Comparison of ENCODE assay signal across 8 cellular contexts in genomic region chr3:142027295-142027694, GRCh38.
DNase-seq lines count a peak whose midpoint lies in the region; ATAC-seq and TF ChIP-seq lines count a peak whose summit lies in the region.

No MANE protein-coding gene starts in this region.

- no peak overlapping the region for H3K27ac ChIP-seq in thymus (ENCODE audit: low read depth)
- H3K27ac ChIP-seq in neuronal stem cell (replicated peaks; ENCODE audit: low read length), result no peak overlapping the region

- H3K27me3 ChIP-seq in iPS-15b (ENCODE audit: control insufficient read depth, insufficient read depth, low read length), result no peaks in the 10 kb centered on the region
- no peaks in the 10 kb centered on the region for H3K27me3 ChIP-seq in thymus (ENCODE audit: control insufficient read depth, insufficient read depth)
- H3K27me3 ChIP-seq in neuronal stem cell (ENCODE audit: control insufficient read depth in 3 of 3, insufficient read depth in 3 of 3, low read depth in 1 of 3, low read length in 3 of 3), result no peaks in the 10 kb centered on the region

- no peak for TF ChIP-seq CTCF in WTC11 (IDR thresholded peaks at IDR 0.05)

- H3K9ac ChIP-seq in iPS-15b (ENCODE audit: low read depth, low read length), result no peak overlapping the region
- H3K9ac ChIP-seq in neuronal stem cell (ENCODE audit: low read depth, low read length, poor library complexity), result no peak overlapping the region

- no peaks in the 10 kb centered on the region for H3K36me3 Mint-ChIP-seq in activated T-cell treated with anti-CD3 and anti-CD28 coated beads, Interleukin-2, amount 50 U/mL, for 4 hours (ENCODE audit: insufficient read depth)
- H3K36me3 Mint-ChIP-seq in WTC11, result peaks cover 7% of the 10 kb centered on the region

- H3K36me3 ChIP-seq in iPS-15b (ENCODE audit: control insufficient read depth, insufficient read depth, low read length), result no peaks in the 10 kb centered on the region
- no peaks in the 10 kb centered on the region for H3K36me3 ChIP-seq in thymus (ENCODE audit: control insufficient read depth, insufficient read depth)
- peaks cover 0 to 20% of the 10 kb centered on the region in 2 donors for H3K36me3 ChIP-seq in neuronal stem cell (replicated peaks in 1 of 2; ENCODE audit: control insufficient read depth in 2 of 2, insufficient read depth in 2 of 2, low read length in 2 of 2)

- no peak overlapping the region for H2BK15ac ChIP-seq in neuronal stem cell (ENCODE audit: low read length)

- no peak overlapping the region for H2BK120ac ChIP-seq in neuronal stem cell (ENCODE audit: low read depth, low read length)

- H2BK5ac ChIP-seq in neuronal stem cell (ENCODE audit: low read length), result no peak overlapping the region

- peaks cover 20% of the 10 kb centered on the region for H3K4me1 Mint-ChIP-seq in activated T-cell treated with anti-CD3 and anti-CD28 coated beads, Interleukin-2, amount 50 U/mL, for 4 hours (ENCODE audit: low read depth)
- peaks cover 24% of the 10 kb centered on the region for H3K4me1 Mint-ChIP-seq in WTC11

- H4K8ac ChIP-seq in neuronal stem cell (ENCODE audit: low read depth, low read length), result no peak overlapping the region

- no peaks in the 10 kb centered on the region for H3K79me1 ChIP-seq in neuronal stem cell (ENCODE audit: low read depth, low read length)

- no peak overlapping the region for H3K4ac ChIP-seq in neuronal stem cell (ENCODE audit: low read length)

- H3K9me3 Mint-ChIP-seq in activated T-cell treated with anti-CD3 and anti-CD28 coated beads, Interleukin-2, amount 50 U/mL, for 4 hours, result no peaks in the 10 kb centered on the region
- 0 out of 2 replicates have a peak, but pooled peaks cover 3% of the 10 kb centered on the region for H3K9me3 Mint-ChIP-seq in WTC11

- H3K14ac ChIP-seq in neuronal stem cell (ENCODE audit: low read length), result no peak overlapping the region

- H3K4me3 Mint-ChIP-seq in activated T-cell treated with anti-CD3 and anti-CD28 coated beads, Interleukin-2, amount 50 U/mL, for 4 hours, result peak overlapping the region; percentile 70
- peak overlapping the region; percentile 91 for H3K4me3 Mint-ChIP-seq in WTC11

- H2AFZ ChIP-seq in neuronal stem cell (ENCODE audit: low read length), result no peak overlapping the region

- H3K4me3 ChIP-seq in iPS-15b (ENCODE audit: low read depth, low read length) (peak overlapping the region; percentile 59), thymus (ENCODE audit: low read length) (peak overlapping the region; percentile 82), neuronal stem cell (ENCODE audit: low read length in 2 of 2) (peak overlapping the region in 1 of 2 donors; percentile 55)

- no peak overlapping the region for H3K4me2 ChIP-seq in neuronal stem cell (ENCODE audit: insufficient read depth, low read length, poor library complexity, severe bottlenecking)

- no peak overlapping the region for H2AK5ac ChIP-seq in neuronal stem cell (ENCODE audit: low read depth, low read length)

- no peak for ATAC-seq in activated T-cell treated with anti-CD3 and anti-CD28 coated beads, Interleukin-2, amount 50 U/mL, for 4 hours
- peak; percentile 34; the same call in 1 of the 2 replicates for ATAC-seq in WTC11
- ATAC-seq in GM19467 (IDR thresholded peaks at IDR 0.05; ENCODE audit: unreplicated experiment), result no peak
- no peak for ATAC-seq in HG02870 (IDR thresholded peaks at IDR 0.05; ENCODE audit: unreplicated experiment)

- no peak overlapping the region for H4K91ac ChIP-seq in neuronal stem cell (ENCODE audit: low read depth, low read length, poor library complexity)

- WGBS in thymus, result under 1% methylated on average over 3 of the region's 3 CpGs
- WGBS in neuronal stem cell (ENCODE audit: extremely low coverage in 2 of 2, insufficient read length in 2 of 2, insufficient replicate concordance in 1 of 2), 2 donors, result no CpG with 5 or more reads among the region's 3 CpGs

- H3K23ac ChIP-seq in neuronal stem cell (ENCODE audit: low read depth, low read length, poor library complexity), result no peak overlapping the region

- CTCF ChIA-PET in WTC11 (lab: Charles Lee), result no interaction called here

- H3K18ac ChIP-seq in neuronal stem cell (ENCODE audit: low read length), result no peak overlapping the region

- H3K4me1 ChIP-seq in iPS-15b (ENCODE audit: control insufficient read depth, insufficient read depth, low read length) (peaks cover 3% of the 10 kb centered on the region), thymus (ENCODE audit: control insufficient read depth, insufficient read depth, low read length) (peaks cover 13% of the 10 kb centered on the region), neuronal stem cell (ENCODE audit: control insufficient read depth in 2 of 2, insufficient read depth in 1 of 2, low read depth in 1 of 2, low read length in 2 of 2) (peaks cover 0 to 2% of the 10 kb centered on the region in 2 donors)

- H3K9me3 ChIP-seq in iPS-15b (ENCODE audit: control insufficient read depth, insufficient read depth, low read length) (no peaks in the 10 kb centered on the region), thymus (ENCODE audit: control insufficient read depth) (no peaks in the 10 kb centered on the region), neuronal stem cell (replicated peaks in 1 of 2; ENCODE audit: control insufficient read depth in 2 of 2, insufficient read depth in 1 of 2, low read depth in 1 of 2, low read length in 2 of 2) (peaks cover 0 to 6% of the 10 kb centered on the region in 2 donors)

- POLR2A ChIA-PET in WTC11 (lab: Charles Lee), result no interaction called here

- H3K27me3 Mint-ChIP-seq in activated T-cell treated with anti-CD3 and anti-CD28 coated beads, Interleukin-2, amount 50 U/mL, for 4 hours (ENCODE audit: low read depth), result no peaks in the 10 kb centered on the region
- H3K27me3 Mint-ChIP-seq in WTC11 (ENCODE audit: low read depth), result no peaks in the 10 kb centered on the region

- no peak for DNase-seq in activated T-cell treated with anti-CD3 and anti-CD28 coated beads, Interleukin-2, amount 50 U/mL, for 4 hours
- DNase-seq in activated T-cell treated with anti-CD3 and anti-CD28 coated beads for 4 hours (no peak), WTC11 (ENCODE audit: low spot score) (no peak), neuronal stem cell (ENCODE audit: low spot score) (no peak)

- no peak overlapping the region for H2BK12ac ChIP-seq in neuronal stem cell (ENCODE audit: low read length)

- peak overlapping the region; percentile 86; the same call in 1 of the 2 replicates for H3K27ac Mint-ChIP-seq in WTC11

TF ChIP-seq in WTC11, 78 proteins besides CTCF, POLR2A, EP300 and RAD21:
- TF ChIP-seq, protein P1, sequence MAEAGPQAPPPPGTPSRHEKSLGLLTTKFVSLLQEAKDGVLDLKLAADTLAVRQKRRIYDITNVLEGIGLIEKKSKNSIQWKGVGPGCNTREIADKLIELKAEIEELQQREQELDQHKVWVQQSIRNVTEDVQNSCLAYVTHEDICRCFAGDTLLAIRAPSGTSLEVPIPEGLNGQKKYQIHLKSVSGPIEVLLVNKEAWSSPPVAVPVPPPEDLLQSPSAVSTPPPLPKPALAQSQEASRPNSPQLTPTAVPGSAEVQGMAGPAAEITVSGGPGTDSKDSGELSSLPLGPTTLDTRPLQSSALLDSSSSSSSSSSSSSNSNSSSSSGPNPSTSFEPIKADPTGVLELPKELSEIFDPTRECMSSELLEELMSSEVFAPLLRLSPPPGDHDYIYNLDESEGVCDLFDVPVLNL (CRISPR knock-in tag; IDR thresholded peaks at IDR 0.05; ENCODE audit: borderline replicate concordance, low read depth), result no peak
- TF ChIP-seq, protein P2, sequence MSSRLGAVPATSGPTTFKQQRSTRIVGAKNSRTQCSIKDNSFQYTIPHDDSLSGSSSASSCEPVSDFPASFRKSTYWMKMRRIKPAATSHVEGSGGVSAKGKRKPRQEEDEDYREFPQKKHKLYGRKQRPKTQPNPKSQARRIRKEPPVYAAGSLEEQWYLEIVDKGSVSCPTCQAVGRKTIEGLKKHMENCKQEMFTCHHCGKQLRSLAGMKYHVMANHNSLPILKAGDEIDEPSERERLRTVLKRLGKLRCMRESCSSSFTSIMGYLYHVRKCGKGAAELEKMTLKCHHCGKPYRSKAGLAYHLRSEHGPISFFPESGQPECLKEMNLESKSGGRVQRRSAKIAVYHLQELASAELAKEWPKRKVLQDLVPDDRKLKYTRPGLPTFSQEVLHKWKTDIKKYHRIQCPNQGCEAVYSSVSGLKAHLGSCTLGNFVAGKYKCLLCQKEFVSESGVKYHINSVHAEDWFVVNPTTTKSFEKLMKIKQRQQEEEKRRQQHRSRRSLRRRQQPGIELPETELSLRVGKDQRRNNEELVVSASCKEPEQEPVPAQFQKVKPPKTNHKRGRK (CRISPR knock-in tag; IDR thresholded peaks at IDR 0.05; ENCODE audit: borderline replicate concordance), result no peak
- no peak for TF ChIP-seq KAT7 (CRISPR knock-in tag; IDR thresholded peaks at IDR 0.05; ENCODE audit: borderline replicate concordance)
- no peak for TF ChIP-seq ZNF281 (CRISPR knock-in tag; IDR thresholded peaks at IDR 0.05)
